ENCODE assay signal across 9 cellular contexts in the genomic region with DNA sequence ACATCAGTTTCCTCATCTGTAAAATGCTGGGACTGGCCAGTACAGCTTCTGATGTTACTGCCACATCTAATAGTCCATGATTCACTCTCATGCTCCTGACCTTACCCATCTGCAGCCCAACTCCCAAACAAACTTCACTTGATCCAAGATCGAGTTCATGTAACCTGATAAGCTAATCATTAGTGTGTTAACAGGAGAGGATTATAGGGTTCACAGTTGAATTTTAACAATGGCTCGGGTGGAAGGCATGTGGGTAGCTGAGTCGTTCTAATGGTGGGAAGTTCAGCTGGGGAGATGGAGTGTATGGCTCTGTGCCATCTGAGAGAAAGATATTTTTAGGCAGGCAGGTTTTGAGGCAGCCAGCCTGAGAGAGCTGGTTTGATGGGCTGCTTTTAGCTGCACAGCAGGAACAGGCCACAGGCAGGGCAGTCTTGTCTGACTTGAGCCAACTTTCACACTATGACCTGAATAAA. TPM values are rescaled to one million over a fixed set of nuclear protein-coding genes. Genes with fewer than 3 reads are reported as not detected.
DNase-seq lines count a peak whose midpoint lies in the region; ATAC-seq, FAIRE-seq and TF ChIP-seq lines count a peak whose summit lies in the region.
"Had no signal": no experiment of that assay in that cellular context is flagged by ENCODE, and none has a peak within 500 bp of the region (broad histone marks: within the 10 kb centered on the region; RNA-seq: fewer than 3 reads in every experiment).

No MANE protein-coding gene starts in this region.

- H3K4me3 ChIP-seq in AG10803 (ENCODE audit: low read length) (no peak overlapping the region), cardiac muscle cell (no peak overlapping the region)

- H3K4me1 Mint-ChIP-seq in CD4-positive, alpha-beta T cell (ENCODE audit: low read depth) = no peaks in the 10 kb centered on the region

- no peaks in the 10 kb centered on the region for H3K27me3 Mint-ChIP-seq in CD4-positive, alpha-beta T cell

- CTCF ChIA-PET in CD4-positive, alpha-beta T cell (lab: Charles Lee) = interaction anchor here (1.4 to 1.6 kb wide), 2 partner anchors 118 to 134 kb away, joined by 3 to 6 read pairs; no protein-coding TSS in a partner anchor

- ATAC-seq in GM21717 (IDR thresholded peaks at IDR 0.05; ENCODE audit: unreplicated experiment) = peak; percentile 49
- ATAC-seq in CD4-positive, alpha-beta T cell (ENCODE audit: poor library complexity) = no peak

- H3K27ac ChIP-seq in cardiac muscle cell = peak overlapping the region; percentile 82
- H3K27ac ChIP-seq in CD4-positive, alpha-beta T cell (ENCODE audit: low read depth, low read length) = no peak overlapping the region

- no peak for FAIRE-seq in D721Med (lab: Jason Lieb, UNC)

- H3K4me3 Mint-ChIP-seq in CD4-positive, alpha-beta T cell = no peak overlapping the region

- no peaks in the 10 kb centered on the region for H3K9me3 ChIP-seq in cardiac muscle cell (ENCODE audit: low read depth)
- no peaks in the 10 kb centered on the region for H3K9me3 ChIP-seq in CD4-positive, alpha-beta T cell (ENCODE audit: control insufficient read depth, low read length)

- no peaks in the 10 kb centered on the region for H3K36me3 Mint-ChIP-seq in CD4-positive, alpha-beta T cell (ENCODE audit: low read depth)

- H3K9me3 Mint-ChIP-seq in CD4-positive, alpha-beta T cell = no peaks in the 10 kb centered on the region

- peaks cover 61% of the 10 kb centered on the region for H3K4me1 ChIP-seq in cardiac muscle cell (ENCODE audit: low read depth)

- DNase-seq in AG10803 (ENCODE audit: low read depth) = peak; percentile 29
- peak; percentile 81 for DNase-seq in NCI-H82 (lab: John Stamatoyannopoulos, UW)
- DNase-seq in cardiac muscle cell (ENCODE audit: low read depth in 1 of 2, low spot score in 1 of 2) = peak; percentile 39 to 62
- no peak for DNase-seq in islet precursor cell
- DNase-seq in D721Med (ENCODE audit: insufficient read length, low spot score) = no peak
- no peak for DNase-seq in stimulated activated CD4-positive, alpha-beta T cell treated with anti-CD3 and anti-CD28 coated beads, Interleukin-2, amount 100 ng/mL, for 24 hours
- DNase-seq in CD4-positive, alpha-beta T cell = no peak
- DNase-seq: stimulated activated CD4-positive, alpha-beta T cell treated with anti-CD3 and anti-CD28 coated beads, Interleukin-15, amount 100 ng/mL, for 24 hours had no signal

- H3K36me3 ChIP-seq in cardiac muscle cell = no peaks in the 10 kb centered on the region

- POLR2A ChIA-PET in CD4-positive, alpha-beta T cell (lab: Charles Lee) = interaction anchor here (1.1 to 6.4 kb wide), 2 partner anchors 17 to 117 kb away, joined by 3 to 59 read pairs; partner anchors contain the start of gene NFE2L2

- H3K27ac Mint-ChIP-seq in CD4-positive, alpha-beta T cell = no peak overlapping the region

- H3K27me3 ChIP-seq in cardiac muscle cell = no peaks in the 10 kb centered on the region
- no peaks in the 10 kb centered on the region for H3K27me3 ChIP-seq in CD4-positive, alpha-beta T cell (ENCODE audit: control insufficient read depth, insufficient read depth, low read length)

- TF ChIP-seq CTCF in AG10803 (conservative IDR thresholded peaks at IDR 0.05; ENCODE audit: low read length) = no peak
- no peak for TF ChIP-seq CTCF in cardiac muscle cell (IDR thresholded peaks at IDR 0.05; ENCODE audit: low read depth, low read length)
- TF ChIP-seq CTCF in D721Med (IDR thresholded peaks at IDR 0.05; ENCODE audit: insufficient read depth, missing control alignments) = no peak
- TF ChIP-seq CTCF in CD4-positive, alpha-beta T cell (IDR thresholded peaks at IDR 0.05) = no peak

- intact Hi-C loops in CD4-positive, alpha-beta T cell (cut with DNase I, micrococcal nuclease) = no loop called here

RNA-seq across cellular contexts. Expression of gene NFE2L2, which starts 17.6 kb away (rescaled TPM):
- 56.6 and 70.0 TPM in 2 replicates for total RNA-seq in cardiac muscle cell
- polyA plus RNA-seq in cardiac muscle cell = 84.5 and 90.5 TPM in 2 replicates
- total RNA-seq in CD4-positive, alpha-beta T cell = 10 to 100 TPM; 53.3 to 57.8 TPM

Comparison
In these comparisons a context has a peak if more than half of its experiments do, and no peak if none do; other contexts are left out.
1. DNase-seq: peak in AG10803 (single experiment), NCI-H82 (single experiment) and cardiac muscle cell (2 of 2); none in islet precursor cell (single experiment), D721Med (single experiment), stimulated activated CD4-positive, alpha-beta T cell treated with anti-CD3 and anti-CD28 coated beads, Interleukin-2, amount 100 ng/mL, for 24 hours (0 of 2) and CD4-positive, alpha-beta T cell (0 of 10).